34 cellular contexts compared by ENCODE assay signal in genomic region chr2:116955646-116956045, GRCh38.
"Had no signal": no experiment of that assay in that cellular context is flagged by ENCODE, and none has a peak within 500 bp of the region (broad histone marks: within the 10 kb centered on the region; RNA-seq: fewer than 3 reads in every experiment).

No MANE protein-coding gene starts in this region.

- ATAC-seq: activated naive CD4-positive, alpha-beta T cell treated with anti-CD3 and anti-CD28 coated beads, Interleukin-2, amount 50 U/mL, for 72 hours; activated naive CD8-positive, alpha-beta T cell treated with anti-CD3 and anti-CD28 coated beads, Interleukin-2, amount 50 U/mL, for 24 hours; activated T-cell treated with anti-CD3 and anti-CD28 coated beads, Interleukin-2, amount 50 U/mL, for 4 hours; activated T-cell treated with anti-CD3 and anti-CD28 coated beads, Interleukin-2, amount 50 U/mL, for 72 hours; activated T-helper 17 cell treated with anti-CD3 and anti-CD28 coated beads, Interleukin-2, amount 50 U/mL, for 72 hours; body of pancreas had no signal

- H3K27ac ChIP-seq: adrenal gland, ascending aorta, body of pancreas, brain microvascular endothelial cell, breast epithelium, cardiac muscle cell had no signal

- FAIRE-seq: astrocyte, bronchial epithelial cell had no signal

- H3K4me1 ChIP-seq: adrenal gland, ascending aorta, body of pancreas, breast epithelium had no signal

- H3K4me3 ChIP-seq: adrenal gland, ascending aorta, body of pancreas, breast epithelium, cardiac muscle cell had no signal

- H3K9me3 ChIP-seq: adrenal gland, ascending aorta, body of pancreas had no signal

- DNase-seq: activated effector memory CD4-positive, alpha-beta T cell treated with anti-CD3 and anti-CD28 coated beads, Interleukin-2, amount 50 U/mL, for 16 hours; activated effector memory CD4-positive, alpha-beta T cell treated with Interleukin-2 at 50 U/mL for 16 hours; activated gamma-delta T cell; activated gamma-delta T cell treated with Interleukin-2 at 50 U/mL for 16 hours; activated naive CD4-positive, alpha-beta T cell; activated naive CD4-positive, alpha-beta T cell treated with anti-CD3 and anti-CD28 coated beads for 36 hours; activated naive CD4-positive, alpha-beta T cell treated with anti-CD3 and anti-CD28 coated beads, Interleukin-2, amount 10 ng/mL, durations not matched to agents 7 days and 5 days; activated naive CD4-positive, alpha-beta T cell treated with anti-CD3 and anti-CD28 coated beads, Interleukin-2, amount 50 U/mL, for 16 hours; activated naive CD4-positive, alpha-beta T cell treated with Interleukin-2 at 50 U/mL for 16 hours; activated naive CD8-positive, alpha-beta T cell treated with anti-CD3 and anti-CD28 coated beads for 36 hours; activated naive CD8-positive, alpha-beta T cell treated with anti-CD3 and anti-CD28 coated beads, Interleukin-2, amount 10 ng/mL, durations not matched to agents 7 days and 5 days; activated naive CD8-positive, alpha-beta T cell treated with anti-CD3 and anti-CD28 coated beads, Interleukin-2, amount 50 U/mL, for 24 hours; activated T-cell treated with anti-CD3 and anti-CD28 coated beads, Interleukin-2, amount 50 U/mL, for 1 hour; activated T-cell treated with anti-CD3 and anti-CD28 coated beads, Interleukin-2, amount 50 U/mL, for 24 hours; activated T-cell treated with anti-CD3 and anti-CD28 coated beads, Interleukin-2, amount 50 U/mL, for 4 hours; activated T-cell treated with anti-CD3 and anti-CD28 coated beads, Interleukin-2, amount 50 U/mL, for 48 hours; activated T-cell treated with anti-CD3 and anti-CD28 coated beads, Interleukin-2, amount 50 U/mL, for 72 hours; adrenal gland; amniotic stem cell; amygdala; anterior cingulate cortex; aorta; body of pancreas; brain microvascular endothelial cell; caudate nucleus; central memory CD4-positive, alpha-beta T cell; cerebellar nuclear complex had no signal

- H3K36me3 ChIP-seq: adrenal gland, ascending aorta, brain microvascular endothelial cell, breast epithelium, cardiac muscle cell had no signal

- H3K27me3 ChIP-seq: adrenal gland, ascending aorta, body of pancreas, brain microvascular endothelial cell, breast epithelium, cardiac muscle cell had no signal
